In genomic region chr10:46547881-46548780, GRCh38 we compare ENCODE assay signal across 1 cellular context.
TF ChIP-seq lines count a peak whose summit lies in the region.

No MANE protein-coding gene starts in this region.

TF ChIP-seq in HepG2, 621 proteins besides CTCF, POLR2A, EP300 and RAD21 (continued from another document):
- TF ChIP-seq KDM1A (CRISPR knock-in tag; IDR thresholded peaks at IDR 0.05) (no peak), ZNF652 (CRISPR knock-in tag; IDR thresholded peaks at IDR 0.05; ENCODE audit: borderline replicate concordance, low read depth) (no peak), ZNF326 (CRISPR knock-in tag; IDR thresholded peaks at IDR 0.05; ENCODE audit: borderline replicate concordance) (no peak)
